ENCODE assay signal across 14 cellular contexts in genomic region chr4:15547392-15547791, GRCh38.
A peak's percentile ranks its signal among the peaks of the same experiment; 100 is the strongest.
DNase-seq lines count a peak whose midpoint lies in the region; ATAC-seq and TF ChIP-seq lines count a peak whose summit lies in the region.
"Had no signal": no experiment of that assay in that cellular context is flagged by ENCODE, and none has a peak within 500 bp of the region (broad histone marks: within the 10 kb centered on the region; RNA-seq: fewer than 3 reads in every experiment).

No MANE protein-coding gene starts in this region.

- no peaks in the 10 kb centered on the region for H4K20me1 ChIP-seq in DND-41 (ENCODE audit: insufficient read depth, low read length)
- H4K20me1 ChIP-seq in OCI-LY7 (ENCODE audit: insufficient read depth, low read length) = no peaks in the 10 kb centered on the region

- H3K27ac ChIP-seq in DND-41 (ENCODE audit: low read length) (peak overlapping the region; percentile 67; the same call in 1 of the 2 replicates), OCI-LY7 (ENCODE audit: low read depth, low read length, poor library complexity, severe bottlenecking) (no peak overlapping the region), heart left ventricle (no peak overlapping the region)
- H3K27ac ChIP-seq: SJSA1, thoracic aorta had no signal

- H3K79me2 ChIP-seq in DND-41 (ENCODE audit: insufficient read depth, low read length) (no peaks in the 10 kb centered on the region), OCI-LY7 (ENCODE audit: insufficient read depth, low read depth, low read length) (no peaks in the 10 kb centered on the region)

- peak; percentile 72 for DNase-seq in DND-41
- no peak for DNase-seq in activated naive CD8-positive, alpha-beta T cell treated with anti-CD3 and anti-CD28 coated beads, Interleukin-2, amount 50 U/mL, for 24 hours
- DNase-seq in cardiac septum (ENCODE audit: low spot score) = no peak
- no peak for DNase-seq in OCI-LY7 (ENCODE audit: low spot score)
- no peak for DNase-seq in HUDEP-2 (lab: John Stamatoyannopoulos, UW; ENCODE audit: unreplicated experiment in 76 of 76)
- DNase-seq in heart left ventricle = no peak
- DNase-seq: activated gamma-delta T cell treated with Interleukin-2 at 50 U/mL for 16 hours; NCI-H2029; NK-92 treated with Interleukin-12 subunit alpha and Interleukin-12 subunit beta, amount 100 ng/mL, for 24 hours had no signal

- intact Hi-C loops in cardiac septum (cut with DNase I) = no loop called here
- intact Hi-C loops in OCI-LY7 (cut with micrococcal nuclease; ENCODE audit: unreplicated experiment) = no loop called here
- intact Hi-C loops in heart left ventricle (cut with DNase I) = no loop called here

- no TSS peak for BruUV-seq in OCI-LY7 (replicated peaks; lab: Mats Ljungman, UMichigan)

- TF ChIP-seq CTCF in DND-41 (IDR thresholded peaks at IDR 0.05; ENCODE audit: borderline replicate concordance, extremely low read depth, low read length, poor library complexity, severe bottlenecking) (no peak), OCI-LY7 (conservative IDR thresholded peaks at IDR 0.05; ENCODE audit: low read length) (no peak), heart left ventricle (IDR thresholded peaks at IDR 0.05) (no peak)

- no peaks in the 10 kb centered on the region for H3K9me3 Mint-ChIP-seq in activated naive CD8-positive, alpha-beta T cell treated with anti-CD3 and anti-CD28 coated beads, Interleukin-2, amount 50 U/mL, for 24 hours

- no peaks in the 10 kb centered on the region for H3K36me3 ChIP-seq in DND-41 (ENCODE audit: insufficient read depth, low read length)
- no peaks in the 10 kb centered on the region for H3K36me3 ChIP-seq in OCI-LY7 (ENCODE audit: insufficient read depth, low read length)
- H3K36me3 ChIP-seq in heart left ventricle = peaks cover 0 to 41% (median 0%) of the 10 kb centered on the region in 9 donors
- H3K36me3 ChIP-seq: SJSA1 had no signal

- no peak for TF ChIP-seq POLR2A in heart left ventricle (IDR thresholded peaks at IDR 0.05)

- no peak overlapping the region; the same call in 1 of the 2 replicates for H3K9ac ChIP-seq in DND-41 (ENCODE audit: low read depth, low read length)

- H3K27ac Mint-ChIP-seq in activated naive CD8-positive, alpha-beta T cell treated with anti-CD3 and anti-CD28 coated beads, Interleukin-2, amount 50 U/mL, for 24 hours = peak overlapping the region; percentile 66

- peak overlapping the region; percentile 28 for H3K4me3 Mint-ChIP-seq in activated naive CD8-positive, alpha-beta T cell treated with anti-CD3 and anti-CD28 coated beads, Interleukin-2, amount 50 U/mL, for 24 hours

- WGBS in heart left ventricle, 4 donors = 74 to 80% (median 78%) methylated on average over 3 of the region's 3 CpGs

- H3K4me2 ChIP-seq in DND-41 (ENCODE audit: insufficient read depth, low read length) = peak overlapping the region; percentile 51
- no peak overlapping the region for H3K4me2 ChIP-seq in OCI-LY7 (ENCODE audit: low read length)

- H3K4me1 Mint-ChIP-seq in activated naive CD8-positive, alpha-beta T cell treated with anti-CD3 and anti-CD28 coated beads, Interleukin-2, amount 50 U/mL, for 24 hours = peaks cover 8% of the 10 kb centered on the region

- H2AFZ ChIP-seq in DND-41 (ENCODE audit: low read depth, low read length) (no peak overlapping the region), OCI-LY7 (ENCODE audit: low read length) (no peak overlapping the region)

- ATAC-seq in DND-41 (ENCODE audit: insufficient read depth, low read depth) = peak; percentile 99
- ATAC-seq in GM19035 (IDR thresholded peaks at IDR 0.05; ENCODE audit: unreplicated experiment) = peak; percentile 75
- ATAC-seq in HG03565 (IDR thresholded peaks at IDR 0.05; ENCODE audit: unreplicated experiment) = peak; percentile 76
- peak; percentile 43 for ATAC-seq in activated naive CD8-positive, alpha-beta T cell treated with anti-CD3 and anti-CD28 coated beads, Interleukin-2, amount 50 U/mL, for 24 hours
- ATAC-seq in heart left ventricle = no peak
- ATAC-seq: HCT116 had no signal

- CTCF ChIA-PET in OCI-LY7 (lab: Charles Lee; ENCODE audit: unreplicated experiment) = no interaction called here

- POLR2A ChIA-PET in OCI-LY7 (lab: Charles Lee) = no interaction called here

- no peaks in the 10 kb centered on the region for H3K27me3 Mint-ChIP-seq in activated naive CD8-positive, alpha-beta T cell treated with anti-CD3 and anti-CD28 coated beads, Interleukin-2, amount 50 U/mL, for 24 hours

- H3K27me3 ChIP-seq in DND-41 (ENCODE audit: insufficient read depth, low read length, poor library complexity) (no peaks in the 10 kb centered on the region), heart left ventricle (no peaks in the 10 kb centered on the region)
- H3K27me3 ChIP-seq: SJSA1 had no signal

- H3K36me3 Mint-ChIP-seq in activated naive CD8-positive, alpha-beta T cell treated with anti-CD3 and anti-CD28 coated beads, Interleukin-2, amount 50 U/mL, for 24 hours (ENCODE audit: low read depth) = peaks cover 4% of the 10 kb centered on the region

- H3K4me3 ChIP-seq in DND-41 (ENCODE audit: low read depth in 1 of 2, low read length in 2 of 2) (no peak overlapping the region; a peak in 2 of 4 replicates), OCI-LY7 (ENCODE audit: low read depth, low read length, poor library complexity, severe bottlenecking) (no peak overlapping the region), heart left ventricle (no peak overlapping the region)
- H3K4me3 ChIP-seq: SJSA1, thoracic aorta had no signal

- H3K9me2 ChIP-seq in OCI-LY7 (ENCODE audit: insufficient read depth, low read length) = no peaks in the 10 kb centered on the region

- no peaks in the 10 kb centered on the region for H3K9me3 ChIP-seq in DND-41 (ENCODE audit: insufficient read depth, low read length, severe bottlenecking)
- no peaks in the 10 kb centered on the region for H3K9me3 ChIP-seq in OCI-LY7 (ENCODE audit: low read length)
- H3K9me3 ChIP-seq in heart left ventricle = no peaks in the 10 kb centered on the region
- H3K9me3 ChIP-seq: SJSA1, thoracic aorta had no signal

- peaks cover 21% of the 10 kb centered on the region for H3K4me1 ChIP-seq in DND-41 (ENCODE audit: insufficient read depth, low read length)
- H3K4me1 ChIP-seq in OCI-LY7 (ENCODE audit: insufficient read depth, low read length, poor library complexity, severe bottlenecking) = no peaks in the 10 kb centered on the region
- peaks cover 0 to 16% (median 1%) of the 10 kb centered on the region in 12 donors for H3K4me1 ChIP-seq in heart left ventricle
- H3K4me1 ChIP-seq: SJSA1 had no signal

Comparison
In these comparisons a context has a peak if more than half of its experiments do, and no peak if none do; other contexts are left out.
1. ATAC-seq: peak in DND-41 (single experiment), GM19035 (single experiment), HG03565 (single experiment) and activated naive CD8-positive, alpha-beta T cell treated with anti-CD3 and anti-CD28 coated beads, Interleukin-2, amount 50 U/mL, for 24 hours (single experiment); none in heart left ventricle (0 of 4).